In genomic region chr16:23257682-23258081, GRCh38 we compare ENCODE assay signal across 16 cellular contexts. TPM values are rescaled to one million over a fixed set of nuclear protein-coding genes. Genes with fewer than 3 reads are reported as not detected.
DNase-seq lines count a peak whose midpoint lies in the region; ATAC-seq and TF ChIP-seq lines count a peak whose summit lies in the region.
"Had no signal": no experiment of that assay in that cellular context is flagged by ENCODE, and none has a peak within 500 bp of the region (broad histone marks: within the 10 kb centered on the region; RNA-seq: fewer than 3 reads in every experiment).

No MANE protein-coding gene starts in this region.

- H3K36me3 ChIP-seq in hepatocyte (replicated peaks; ENCODE audit: insufficient read depth, low read depth) (no peaks in the 10 kb centered on the region), suprapubic skin (no peaks in the 10 kb centered on the region)
- H3K36me3 ChIP-seq: SJSA1 had no signal

- H2AFZ ChIP-seq in hepatocyte, result no peak overlapping the region

- intact Hi-C loops in left cardiac atrium (cut with DNase I), result no loop called here

- no peak for ATAC-seq in left cardiac atrium
- ATAC-seq in HG02642 (IDR thresholded peaks at IDR 0.05; ENCODE audit: poor library complexity, unreplicated experiment), result no peak

- H3K27me3 ChIP-seq in hepatocyte (no peaks in the 10 kb centered on the region), suprapubic skin (no peaks in the 10 kb centered on the region)
- H3K27me3 ChIP-seq: SJSA1 had no signal

- no peak for TF ChIP-seq EP300 in suprapubic skin (IDR thresholded peaks at IDR 0.05)

- H3K27ac ChIP-seq in VCaP (peak overlapping the region; percentile 26; the same call in 1 of the 2 replicates), hepatocyte (no peak overlapping the region), suprapubic skin (peak overlapping the region; percentile 71)
- H3K27ac ChIP-seq: SJSA1 had no signal

- H3K4me3 ChIP-seq in hepatocyte (no peak overlapping the region), suprapubic skin (no peak overlapping the region)
- H3K4me3 ChIP-seq: SJSA1 had no signal

- no peak overlapping the region for H3K4me2 ChIP-seq in hepatocyte

- no peak for TF ChIP-seq POLR2A in suprapubic skin (IDR thresholded peaks at IDR 0.05)

- H3K4me1 ChIP-seq in hepatocyte (ENCODE audit: insufficient read depth) (no peaks in the 10 kb centered on the region), suprapubic skin (peaks cover 16% of the 10 kb centered on the region)

- H3K9me2 ChIP-seq in hepatocyte (replicated peaks; ENCODE audit: insufficient read depth), result no peaks in the 10 kb centered on the region

- DNase-seq in HT-29 (ENCODE audit: low spot score) (peak; percentile 34), hepatocyte (ENCODE audit: low spot score) (peak; percentile 9), suprapubic skin (ENCODE audit: low spot score in 2 of 2) (peak in 1 of 2 donors; percentile 18), left cardiac atrium (no peak), kidney tubule cell (ENCODE audit: low spot score) (no peak)
- DNase-seq: CD4-positive, alpha-beta memory T cell; H7; NCI-H1105 treated with DMSO at 0.1 percent for 48 hours; NCI-H1930; NCI-H2171; NCI-H82 had no signal

- H3K79me2 ChIP-seq in hepatocyte, result no peaks in the 10 kb centered on the region

- H3K9me3 ChIP-seq in hepatocyte (ENCODE audit: low read depth) (no peaks in the 10 kb centered on the region), suprapubic skin (no peaks in the 10 kb centered on the region)
- H3K9me3 ChIP-seq: SJSA1 had no signal

- TF ChIP-seq CTCF in VCaP (conservative IDR thresholded peaks at IDR 0.05) (no peak), hepatocyte (IDR thresholded peaks at IDR 0.05; ENCODE audit: poor library complexity) (no peak), suprapubic skin (IDR thresholded peaks at IDR 0.05) (no peak)

- 44% methylated on average over 1 of the region's 1 CpG for WGBS in hepatocyte (ENCODE audit: low lambda C conversion rate, missing lambda C conversion rate)
- 71% methylated on average over 1 of the region's 1 CpG for whole genome bisulfite sequencing in suprapubic skin

- H4K20me1 ChIP-seq in hepatocyte (ENCODE audit: insufficient read depth, poor library complexity, severe bottlenecking), result no peaks in the 10 kb centered on the region

RNA-seq across cellular contexts. Expression of gene SCNN1B, which starts 44.4 kb away (rescaled TPM):
- not detected in 2 replicates for total RNA-seq in HT-29 (2014; rRNA removed; shearing (Covaris generic))
- total RNA-seq in hepatocyte, result 0.23 and 0.24 TPM in 2 replicates
- polyA plus RNA-seq in hepatocyte, result 0.85 and 2.7 TPM in 2 replicates
- total RNA-seq in suprapubic skin, result 10 to 100 TPM; 36.8 to 73.6 (median 64.1) TPM
- under 1 TPM; 0.18 to 0.91 TPM for total RNA-seq in left cardiac atrium
- total RNA-seq: B cell; CD4-positive, alpha-beta memory T cell; NCI-H460; SJSA1 had no signal
- polyA plus RNA-seq: CD4-positive, alpha-beta memory T cell had no signal

Comparison
In these comparisons a context has a peak if more than half of its experiments do, and no peak if none do; other contexts are left out.
1. DNase-seq: peak in HT-29 (single experiment) and hepatocyte (single experiment); none in left cardiac atrium (single experiment) and kidney tubule cell (single experiment).
2. RNA of gene SCNN1B, which starts 44.4 kb away (total RNA-seq): 36.8 to 73.6 TPM in suprapubic skin; 0.18 to 0.91 TPM in left cardiac atrium, 0.23 to 0.24 TPM in hepatocyte and not detected in HT-29; every median in the first group is over 10 times any median in the second.